Comparison of ENCODE assay signal across 24 cellular contexts in genomic region chrX:12579311-12579710, GRCh38.
DNase-seq lines count a peak whose midpoint lies in the region; FAIRE-seq and TF ChIP-seq lines count a peak whose summit lies in the region.
"Had no signal": no experiment of that assay in that cellular context is flagged by ENCODE, and none has a peak within 500 bp of the region (broad histone marks: within the 10 kb centered on the region; RNA-seq: fewer than 3 reads in every experiment).

No MANE protein-coding gene starts in this region.

- no peak overlapping the region for H3K4me2 ChIP-seq in endothelial cell of umbilical vein (ENCODE audit: insufficient read depth, low read length)
- H3K4me2 ChIP-seq: BLaER1 treated with 17β-estradiol and CSF1 and Interleukin-3, amounts not matched to agents 10 nM and 100 nM had no signal

- no peaks in the 10 kb centered on the region for H3K79me2 ChIP-seq in endothelial cell of umbilical vein (ENCODE audit: control insufficient read depth, insufficient read depth, low read length)

- H3K4me3 ChIP-seq in endothelial cell of umbilical vein (replicated peaks in 1 of 3; ENCODE audit: insufficient read depth in 1 of 3, low read depth in 1 of 3, low read length in 3 of 3) (no peak overlapping the region), MG63 (no peak overlapping the region), right atrium auricular region (no peak overlapping the region)
- H3K4me3 ChIP-seq: BLaER1 treated with 17β-estradiol and CSF1 and Interleukin-3, amounts not matched to agents 10 nM and 100 nM; GM23248 had no signal

- H2AFZ ChIP-seq in endothelial cell of umbilical vein (ENCODE audit: low read depth, low read length) = no peak overlapping the region
- H2AFZ ChIP-seq: GM23248 had no signal

- POLR2A ChIA-PET in endothelial cell of umbilical vein (lab: Charles Lee) = no interaction called here

- H3K4me1 ChIP-seq in endothelial cell of umbilical vein (ENCODE audit: control insufficient read depth, extremely low read depth, insufficient read depth, low read length) (no peaks in the 10 kb centered on the region), right atrium auricular region (no peaks in the 10 kb centered on the region)
- H3K4me1 ChIP-seq: BE2C; BLaER1 treated with 17β-estradiol and CSF1 and Interleukin-3, amounts not matched to agents 10 nM and 100 nM had no signal

- no peaks in the 10 kb centered on the region for H3K9me1 ChIP-seq in endothelial cell of umbilical vein (replicated peaks; ENCODE audit: control insufficient read depth, extremely low read depth, insufficient read depth, low read length)

- intact Hi-C loops in endothelial cell of umbilical vein (cut with micrococcal nuclease) = no loop called here

- H3K9ac ChIP-seq in endothelial cell of umbilical vein (replicated peaks; ENCODE audit: extremely low read depth, insufficient read depth, low read length) = no peak overlapping the region
- H3K9ac ChIP-seq: BLaER1 treated with 17β-estradiol and CSF1 and Interleukin-3, amounts not matched to agents 10 nM and 100 nM; GM23248 had no signal

- no peak for TF ChIP-seq POLR2A in endothelial cell of umbilical vein (IDR thresholded peaks at IDR 0.05; ENCODE audit: low read depth, low read length)

- H3K27ac ChIP-seq in endothelial cell of umbilical vein (ENCODE audit: insufficient read depth, low read depth, low read length) = no peak overlapping the region
- no peak overlapping the region for H3K27ac ChIP-seq in right atrium auricular region
- H3K27ac ChIP-seq: 22Rv1; BLaER1 treated with 17β-estradiol and CSF1 and Interleukin-3, amounts not matched to agents 10 nM and 100 nM; GM23248 had no signal

- dilution Hi-C loops in endothelial cell of umbilical vein (cut with MboI; ENCODE audit: extremely low pct_ligation_motif_present, low sequenced_read_pairs) = no loop called here

- H4K20me1 ChIP-seq in endothelial cell of umbilical vein (replicated peaks; ENCODE audit: control insufficient read depth, extremely low read depth, insufficient read depth, low read length) = no peaks in the 10 kb centered on the region
- H4K20me1 ChIP-seq: BLaER1 treated with 17β-estradiol and CSF1 and Interleukin-3, amounts not matched to agents 10 nM and 100 nM had no signal

- in situ Hi-C loops in GM13976 (cut with MboI; ENCODE audit: low sequenced_read_pairs, unreplicated experiment) = no loop called here

- CTCF ChIA-PET in endothelial cell of umbilical vein (lab: Charles Lee) = interaction anchor here (1.2 kb wide), 1 partner anchor 11 kb away, joined by 3 read pairs; no protein-coding TSS in a partner anchor

- FAIRE-seq in endothelial cell of umbilical vein (lab: Jason Lieb, UNC) = peak; percentile 38
- FAIRE-seq: A204.1, GM12892, GM19239, H1 had no signal

- BruUV-seq in endothelial cell of umbilical vein (replicated peaks; lab: Mats Ljungman, UMichigan) = no TSS peak

- no peaks in the 10 kb centered on the region for H3K27me3 ChIP-seq in endothelial cell of umbilical vein (ENCODE audit: control insufficient read depth in 2 of 2, insufficient read depth in 2 of 2, low read length in 2 of 2)
- H3K27me3 ChIP-seq in MG63 = no peaks in the 10 kb centered on the region
- no peaks in the 10 kb centered on the region for H3K27me3 ChIP-seq in right atrium auricular region
- H3K27me3 ChIP-seq: BE2C had no signal

- DNase-seq in COLO829 (ENCODE audit: low spot score) (peak; percentile 2), NCI-H82 (lab: John Stamatoyannopoulos, UW) (peak; percentile 52), RPMI7951 (ENCODE audit: low read depth) (peak; percentile 51), endothelial cell of umbilical vein (ENCODE audit: low read depth, low spot score) (no peak), MG63 (no peak), right atrium auricular region (ENCODE audit: low spot score) (no peak), GM13976 (ENCODE audit: low spot score) (no peak)
- DNase-seq in stimulated activated naive CD4-positive, alpha-beta T cell treated with Interleukin-2 at 50 U/mL for 16 hours (lab: John Stamatoyannopoulos, UW) = no peak
- DNase-seq: BE2C; Calu3; CD4-positive, alpha-beta T cell; CD8-positive, alpha-beta memory T cell; COR-L47; DMS53; DMS79 treated with DMSO at 0.1 percent for 48 hours; GF-D8; GM23248; H7 had no signal

- TF ChIP-seq CTCF in endothelial cell of umbilical vein (IDR thresholded peaks at IDR 0.05; ENCODE audit: extremely low read depth in 1 of 2, insufficient read depth in 1 of 2, low read depth in 1 of 2, low read length in 2 of 2) (no peak), right atrium auricular region (IDR thresholded peaks at IDR 0.05) (no peak), GM13976 (IDR thresholded peaks at IDR 0.05; ENCODE audit: borderline replicate concordance, control extremely low read depth, extremely low read depth, insufficient read depth, missing control alignments) (no peak)

- H3K36me3 ChIP-seq in endothelial cell of umbilical vein (ENCODE audit: control insufficient read depth in 2 of 2, extremely low read depth in 1 of 2, insufficient read depth in 2 of 2, low read length in 2 of 2) = no peaks in the 10 kb centered on the region
- H3K36me3 ChIP-seq in MG63 = no peaks in the 10 kb centered on the region
- H3K36me3 ChIP-seq in right atrium auricular region = no peaks in the 10 kb centered on the region
- H3K36me3 ChIP-seq: BE2C; BLaER1 treated with 17β-estradiol and CSF1 and Interleukin-3, amounts not matched to agents 10 nM and 100 nM had no signal

- no peaks in the 10 kb centered on the region for H3K9me3 ChIP-seq in endothelial cell of umbilical vein (replicated peaks; ENCODE audit: control insufficient read depth, insufficient read depth, low read length)
- H3K9me3 ChIP-seq in MG63 = no peaks in the 10 kb centered on the region
- H3K9me3 ChIP-seq in right atrium auricular region = no peaks in the 10 kb centered on the region
- H3K9me3 ChIP-seq: BE2C had no signal

TF ChIP-seq in endothelial cell of umbilical vein, 7 proteins besides CTCF, POLR2A, EP300 and RAD21:
- no peak for TF ChIP-seq FOS (IDR thresholded peaks at IDR 0.05; ENCODE audit: borderline replicate concordance, insufficient read depth, low read length)
- no peak for TF ChIP-seq JUN (IDR thresholded peaks at IDR 0.05; ENCODE audit: borderline replicate concordance, insufficient read depth, insufficient read length, low read depth)
- TF ChIP-seq POLR2AphosphoS5 (IDR thresholded peaks at IDR 0.05; ENCODE audit: insufficient read depth, low read depth, low read length) = no peak
- no peak for TF ChIP-seq EZH2 (IDR thresholded peaks at IDR 0.05; ENCODE audit: borderline replicate concordance, low read depth, low read length, severe bottlenecking)
- no peak for TF ChIP-seq GATA2 (IDR thresholded peaks at IDR 0.05; ENCODE audit: insufficient read depth, insufficient read length, low read depth, low read length)
- no peak for TF ChIP-seq MAX (IDR thresholded peaks at IDR 0.05; ENCODE audit: insufficient read depth, insufficient read length)
- no peak for TF ChIP-seq MYC (IDR thresholded peaks at IDR 0.05; ENCODE audit: low read depth, low read length)

Comparison
In these comparisons a context has a peak if more than half of its experiments do, and no peak if none do; other contexts are left out.
1. DNase-seq: peak in COLO829 (single experiment), NCI-H82 (single experiment) and RPMI7951 (single experiment); none in endothelial cell of umbilical vein (single experiment), MG63 (single experiment), stimulated activated naive CD4-positive, alpha-beta T cell treated with Interleukin-2 at 50 U/mL for 16 hours (single experiment), right atrium auricular region (single experiment) and GM13976 (single experiment).